ENCODE assay signal across 25 cellular contexts in the genomic region with DNA sequence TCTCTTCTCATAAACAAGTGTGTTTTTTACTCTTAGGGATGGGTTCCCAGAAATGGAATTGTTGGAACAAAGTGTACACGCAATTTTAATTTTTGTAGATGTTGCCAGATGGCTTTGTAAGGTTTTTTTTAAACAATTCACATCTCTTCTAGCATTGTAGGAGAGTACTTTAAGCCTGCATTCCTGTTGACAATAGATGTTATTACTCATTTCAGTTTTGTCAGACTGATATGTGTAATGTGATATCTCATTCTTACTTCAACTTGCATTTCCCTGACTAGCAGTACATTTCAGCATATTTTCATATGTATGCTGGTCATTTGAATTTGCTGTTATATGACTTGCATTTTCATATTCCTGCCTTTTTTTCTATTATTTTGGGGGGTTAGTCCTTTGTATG.
DNase-seq lines count a peak whose midpoint lies in the region; ATAC-seq and TF ChIP-seq lines count a peak whose summit lies in the region.
"Had no signal": no experiment of that assay in that cellular context is flagged by ENCODE, and none has a peak within 500 bp of the region (broad histone marks: within the 10 kb centered on the region; RNA-seq: fewer than 3 reads in every experiment).

No MANE protein-coding gene starts in this region.

- H3K9me3 ChIP-seq in MM.1S (replicated peaks; ENCODE audit: insufficient read depth, low read length) = no peaks in the 10 kb centered on the region
- H3K9me3 ChIP-seq: BE2C, right atrium auricular region, SJCRH30, uterus had no signal

- no peaks in the 10 kb centered on the region for H3F3A ChIP-seq in MM.1S (ENCODE audit: insufficient read depth, low read length)

- H3K4me1 ChIP-seq in MM.1S (ENCODE audit: low read length) = no peaks in the 10 kb centered on the region
- H3K4me1 ChIP-seq: BE2C, right atrium auricular region, SJCRH30, uterus had no signal

- no peaks in the 10 kb centered on the region for H4K20me1 ChIP-seq in MM.1S (ENCODE audit: insufficient read depth, low read length)

- no peak for ATAC-seq in HG03280 (IDR thresholded peaks at IDR 0.05; ENCODE audit: unreplicated experiment)
- ATAC-seq: K562 had no signal

- H3K27me3 ChIP-seq in MM.1S (replicated peaks; ENCODE audit: insufficient read depth, low read length) = no peaks in the 10 kb centered on the region
- H3K27me3 ChIP-seq: BE2C, right atrium auricular region, SJCRH30, uterus had no signal

- H3K4me3 ChIP-seq in cardiac fibroblast (replicated peaks in 1 of 2; ENCODE audit: low read depth in 2 of 2, low read length in 2 of 2) (no peak overlapping the region), MM.1S (ENCODE audit: low read length) (no peak overlapping the region), foreskin fibroblast (ENCODE audit: low read depth in 1 of 2, low read length in 2 of 2) (no peak overlapping the region)
- H3K4me3 ChIP-seq: K562, right atrium auricular region, SJCRH30, uterus had no signal

- TF ChIP-seq CTCF in cardiac fibroblast (IDR thresholded peaks at IDR 0.05; ENCODE audit: low read depth, low read length) (no peak), MM.1S (IDR thresholded peaks at IDR 0.05; ENCODE audit: low read length) (no peak), foreskin fibroblast (IDR thresholded peaks at IDR 0.05; ENCODE audit: low read depth, low read length) (no peak)

- DNase-seq in NCI-H2107 treated with DMSO at 0.1 percent for 48 hours (lab: John Stamatoyannopoulos, UW; ENCODE audit: unreplicated experiment) = peak; percentile 5
- no peak for DNase-seq in NCI-H2107 (lab: John Stamatoyannopoulos, UW)
- DNase-seq in NCI-H226 = peak; percentile 60
- peak; percentile 12 to 41 for DNase-seq in cardiac fibroblast (ENCODE audit: low read depth in 2 of 2)
- DNase-seq in renal cortical epithelial cell (ENCODE audit: low read depth) = peak; percentile 20
- DNase-seq in MM.1S = no peak
- no peak for DNase-seq in foreskin fibroblast
- DNase-seq: activated CD4-positive, alpha-beta T cell treated with anti-CD3 and anti-CD28 coated beads, Interleukin-2, amount 10 ng/mL, durations not matched to agents 7 days and 5 days; activated CD8-positive, alpha-beta memory T cell treated with anti-CD3 and anti-CD28 coated beads, Interleukin-2, amount 50 U/mL, for 4 hours; activated effector memory CD4-positive, alpha-beta T cell treated with Interleukin-2 at 50 U/mL for 16 hours; BE2C; COR-L47; mesenchymal stem cell; naive B cell; NCI-H187; NCI-H69; SJCRH30; stimulated activated CD8-positive, alpha-beta memory T cell treated with anti-CD3 and anti-CD28 coated beads, Interleukin-4, amount 100 ng/mL, for 48 hours; substantia nigra; T-helper 2 cell; uterus had no signal

- no peak overlapping the region for H3K27ac ChIP-seq in MM.1S (ENCODE audit: low read length)
- H3K27ac ChIP-seq: 22Rv1, right atrium auricular region, SJCRH30, uterus had no signal

- H3K36me3 ChIP-seq in MM.1S (replicated peaks; ENCODE audit: insufficient read depth, low read length) = no peaks in the 10 kb centered on the region
- H3K36me3 ChIP-seq: BE2C, right atrium auricular region, SJCRH30 had no signal

- no peaks in the 10 kb centered on the region for H3K9me2 ChIP-seq in MM.1S (replicated peaks; ENCODE audit: insufficient read depth, low read length)

- no peak overlapping the region for H2AFZ ChIP-seq in MM.1S (ENCODE audit: low read length)

- H3K79me2 ChIP-seq in MM.1S (ENCODE audit: low read length) = no peaks in the 10 kb centered on the region

- no peak overlapping the region for H3K9ac ChIP-seq in MM.1S (ENCODE audit: low read length)

- H3K4me2 ChIP-seq in MM.1S (ENCODE audit: low read depth, low read length) = no peak overlapping the region

Comparison
In these comparisons a context has a peak if more than half of its experiments do, and no peak if none do; other contexts are left out.
1. DNase-seq: peak in NCI-H2107 treated with DMSO at 0.1 percent for 48 hours (single experiment), NCI-H226 (single experiment), cardiac fibroblast (2 of 2) and renal cortical epithelial cell (single experiment); none in NCI-H2107 (single experiment), MM.1S (single experiment) and foreskin fibroblast (0 of 2).